Comparison of ENCODE assay signal across 31 cellular contexts in the genomic region with DNA sequence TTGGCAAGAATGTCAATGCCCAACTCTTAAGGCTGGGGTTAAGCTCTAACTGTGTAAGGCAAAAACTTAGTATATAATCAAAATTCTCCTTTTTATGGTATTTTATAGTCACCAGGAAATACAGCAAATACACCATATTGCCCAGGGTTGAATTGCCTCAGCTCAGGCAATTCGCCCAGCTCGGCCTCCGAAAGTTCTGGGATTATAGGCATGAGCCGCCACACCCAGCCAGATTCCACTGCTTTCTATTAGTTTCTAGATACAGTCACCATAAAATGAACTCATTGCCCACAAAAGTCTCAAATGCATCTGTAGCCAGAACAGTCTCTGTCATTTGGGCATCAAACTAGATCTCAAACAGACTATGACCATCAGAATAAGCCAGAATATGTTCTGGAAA.
"Had no signal": no experiment of that assay in that cellular context is flagged by ENCODE, and none has a peak within 500 bp of the region (broad histone marks: within the 10 kb centered on the region; RNA-seq: fewer than 3 reads in every experiment).

No MANE protein-coding gene starts in this region.

- H3K9me3 Mint-ChIP-seq: activated CD4-positive, alpha-beta T cell treated with anti-CD3 and anti-CD28 coated beads, Interleukin-2, amount 10 ng/mL, durations not matched to agents 24 days and 14 days; activated naive CD4-positive, alpha-beta T cell treated with anti-CD3 and anti-CD28 coated beads, Interleukin-2, amount 10 ng/mL, durations not matched to agents 7 days and 5 days; activated T-cell treated with anti-CD3 and anti-CD28 coated beads, Interleukin-2, amount 50 U/mL, for 24 hours; central memory CD8-positive, alpha-beta T cell; T-helper 2 cell treated with Interferon-gamma antibody and Interleukin-4, amounts not matched to agents 5 μg/mL and 100 μg/mL, for 36 hours had no signal

- H3K27me3 ChIP-seq: brain microvascular endothelial cell, foreskin keratinocyte, gastrocnemius medialis had no signal

- H3K36me3 Mint-ChIP-seq: activated naive CD4-positive, alpha-beta T cell treated with anti-CD3 and anti-CD28 coated beads, Interleukin-2, amount 10 ng/mL, durations not matched to agents 7 days and 5 days; activated naive CD4-positive, alpha-beta T cell treated with anti-CD3 and anti-CD28 coated beads, Interleukin-2, amount 50 U/mL, for 72 hours had no signal

- DNase-seq: activated CD4-positive, alpha-beta memory T cell treated with anti-CD3 and anti-CD28 coated beads, Interleukin-2, amount 10 ng/mL, durations not matched to agents 7 days and 5 days; activated CD4-positive, alpha-beta T cell treated with anti-CD3 and anti-CD28 coated beads for 36 hours; activated CD4-positive, alpha-beta T cell treated with anti-CD3 and anti-CD28 coated beads, Interleukin-2, amount 10 ng/mL, durations not matched to agents 24 days and 14 days; activated CD4-positive, alpha-beta T cell treated with anti-CD3 and anti-CD28 coated beads, Interleukin-2, amount 50 U/mL, for 4 hours; activated CD4-positive, CD25-positive, alpha-beta regulatory T cell; activated CD4-positive, CD25-positive, alpha-beta regulatory T cell treated with anti-CD3 and anti-CD28 coated beads, Interleukin-2, amount 50 U/mL, for 72 hours; activated CD8-positive, alpha-beta memory T cell treated with anti-CD3 and anti-CD28 coated beads, Interleukin-2, amount 50 U/mL, for 48 hours; activated gamma-delta T cell; activated naive CD4-positive, alpha-beta T cell; activated naive CD4-positive, alpha-beta T cell treated with anti-CD3 and anti-CD28 coated beads, Interleukin-2, amount 10 ng/mL, durations not matched to agents 7 days and 5 days; activated T-cell treated with anti-CD3 and anti-CD28 coated beads for 4 hours; activated T-cell treated with anti-CD3 and anti-CD28 coated beads, Interleukin-2, amount 50 U/mL, for 24 hours; activated T-cell treated with anti-CD3 and anti-CD28 coated beads, Interleukin-2, amount 50 U/mL, for 72 hours; amniotic stem cell; anterior cingulate cortex; brain microvascular endothelial cell; cortex of kidney; effector CD8-positive, alpha-beta T cell; erythroblast; foreskin keratinocyte; gastrocnemius medialis; heart right ventricle; T-helper 1 cell; T-helper 17 cell; T1000 had no signal

- H3K4me3 ChIP-seq: esophagus muscularis mucosa, gastrocnemius medialis, heart right ventricle had no signal

- H3K27me3 Mint-ChIP-seq: activated CD4-positive, alpha-beta memory T cell treated with anti-CD3 and anti-CD28 coated beads, Interleukin-2, amount 10 ng/mL, durations not matched to agents 7 days and 5 days; activated CD4-positive, alpha-beta T cell treated with anti-CD3 and anti-CD28 coated beads, Interleukin-2, amount 10 ng/mL, durations not matched to agents 24 days and 14 days; activated naive CD4-positive, alpha-beta T cell treated with anti-CD3 and anti-CD28 coated beads, Interleukin-2, amount 10 ng/mL, durations not matched to agents 7 days and 5 days; activated T-cell treated with anti-CD3 and anti-CD28 coated beads, Interleukin-2, amount 50 U/mL, for 24 hours; T-helper 17 cell had no signal

- H3K27ac Mint-ChIP-seq: activated CD4-positive, alpha-beta memory T cell treated with anti-CD3 and anti-CD28 coated beads, Interleukin-2, amount 10 ng/mL, durations not matched to agents 7 days and 5 days; activated CD4-positive, alpha-beta T cell treated with anti-CD3 and anti-CD28 coated beads for 36 hours; activated CD4-positive, alpha-beta T cell treated with anti-CD3 and anti-CD28 coated beads, Interleukin-2, amount 10 ng/mL, durations not matched to agents 24 days and 14 days; activated naive CD4-positive, alpha-beta T cell treated with anti-CD3 and anti-CD28 coated beads, Interleukin-2, amount 10 ng/mL, durations not matched to agents 7 days and 5 days; activated naive CD4-positive, alpha-beta T cell treated with anti-CD3 and anti-CD28 coated beads, Interleukin-2, amount 50 U/mL, for 72 hours; activated T-cell treated with anti-CD3 and anti-CD28 coated beads, Interleukin-2, amount 50 U/mL, for 24 hours; activated T-cell treated with anti-CD3 and anti-CD28 coated beads, Interleukin-2, amount 50 U/mL, for 72 hours; T-helper 17 cell; T-helper 2 cell treated with Interferon-gamma antibody and Interleukin-4, amounts not matched to agents 5 μg/mL and 100 μg/mL, for 36 hours had no signal

- H3K27ac ChIP-seq: brain microvascular endothelial cell, esophagus muscularis mucosa, foreskin keratinocyte, gastrocnemius medialis, heart right ventricle had no signal

- FAIRE-seq: astrocyte, bronchial epithelial cell had no signal

- H3K4me1 Mint-ChIP-seq: activated CD4-positive, alpha-beta memory T cell treated with anti-CD3 and anti-CD28 coated beads, Interleukin-2, amount 10 ng/mL, durations not matched to agents 7 days and 5 days; activated CD4-positive, alpha-beta T cell treated with anti-CD3 and anti-CD28 coated beads for 36 hours; activated CD4-positive, alpha-beta T cell treated with anti-CD3 and anti-CD28 coated beads, Interleukin-2, amount 10 ng/mL, durations not matched to agents 24 days and 14 days; activated naive CD4-positive, alpha-beta T cell treated with anti-CD3 and anti-CD28 coated beads, Interleukin-2, amount 10 ng/mL, durations not matched to agents 7 days and 5 days; central memory CD8-positive, alpha-beta T cell; T-helper 17 cell had no signal

- H3K36me3 ChIP-seq: brain microvascular endothelial cell, esophagus muscularis mucosa, gastrocnemius medialis, heart right ventricle had no signal

- H3K4me1 ChIP-seq: esophagus muscularis mucosa, foreskin keratinocyte, gastrocnemius medialis, heart right ventricle had no signal

- H3K9me3 ChIP-seq: esophagus muscularis mucosa, gastrocnemius medialis had no signal

- ATAC-seq: activated CD4-positive, alpha-beta T cell treated with anti-CD3 and anti-CD28 coated beads for 36 hours; activated naive CD4-positive, alpha-beta T cell treated with anti-CD3 and anti-CD28 coated beads, Interleukin-2, amount 50 U/mL, for 72 hours; activated T-cell treated with anti-CD3 and anti-CD28 coated beads, Interleukin-2, amount 50 U/mL, for 72 hours; foreskin keratinocyte; gastrocnemius medialis; heart right ventricle; T-helper 17 cell had no signal

- H3K4me3 Mint-ChIP-seq: activated CD4-positive, alpha-beta memory T cell treated with anti-CD3 and anti-CD28 coated beads, Interleukin-2, amount 10 ng/mL, durations not matched to agents 7 days and 5 days; activated CD4-positive, alpha-beta T cell treated with anti-CD3 and anti-CD28 coated beads for 36 hours; activated CD4-positive, alpha-beta T cell treated with anti-CD3 and anti-CD28 coated beads, Interleukin-2, amount 10 ng/mL, durations not matched to agents 24 days and 14 days; activated naive CD4-positive, alpha-beta T cell treated with anti-CD3 and anti-CD28 coated beads, Interleukin-2, amount 10 ng/mL, durations not matched to agents 7 days and 5 days; activated T-cell treated with anti-CD3 and anti-CD28 coated beads, Interleukin-2, amount 50 U/mL, for 24 hours; activated T-cell treated with anti-CD3 and anti-CD28 coated beads, Interleukin-2, amount 50 U/mL, for 72 hours; central memory CD8-positive, alpha-beta T cell; T-helper 17 cell; T-helper 2 cell treated with Interferon-gamma antibody and Interleukin-4, amounts not matched to agents 5 μg/mL and 100 μg/mL, for 36 hours had no signal
